ENCODE assay signal across 8 cellular contexts in genomic region chr3:16884084-16884747, GRCh38. TPM values are rescaled to one million over a fixed set of nuclear protein-coding genes. Genes with fewer than 3 reads are reported as not detected.
A peak's percentile ranks its signal among the peaks of the same experiment; 100 is the strongest.
DNase-seq lines count a peak whose midpoint lies in the region; ATAC-seq and TF ChIP-seq lines count a peak whose summit lies in the region.

No MANE protein-coding gene starts in this region.

- ATAC-seq in HG02588 (IDR thresholded peaks at IDR 0.05; ENCODE audit: unreplicated experiment), result peak; percentile 42
- peak; percentile 77 for ATAC-seq in omental fat pad (ENCODE audit: low FRiP score)

- H3K9me3 ChIP-seq in tibial nerve, result no peaks in the 10 kb centered on the region

- H3K27me3 ChIP-seq in tibial nerve, result no peaks in the 10 kb centered on the region

- no peak for TF ChIP-seq EP300 in tibial nerve (IDR thresholded peaks at IDR 0.05)

- H3K4me3 ChIP-seq in fibroblast of villous mesenchyme (ENCODE audit: low read depth, low read length) (peak overlapping the region; percentile 69), tibial nerve (peak overlapping the region; percentile 73 to 95 (median 90))

- DNase-seq in NCI-H526 treated with DMSO at 0.1 percent for 48 hours (lab: John Stamatoyannopoulos, UW) (peak; percentile 19), fibroblast of villous mesenchyme (ENCODE audit: low read depth) (no peak), omental fat pad (ENCODE audit: low spot score) (no peak), tibial nerve (ENCODE audit: low spot score in 2 of 2) (peak; percentile 25 to 54), NCI-H774 (lab: John Stamatoyannopoulos, UW) (no peak)
- peak; percentile 33 to 64 for DNase-seq in activated T-helper 1 cell treated with anti-CD3 and anti-CD28 coated beads, Interleukin-2, amount 50 U/mL, for 16 hours (ENCODE audit: low read depth in 1 of 2, low spot score in 1 of 2)

- 4% methylated on average over 29 to 34 of the region's 81 CpGs for WGBS in tibial nerve, 2 donors

- TF ChIP-seq POLR2A in tibial nerve (IDR thresholded peaks at IDR 0.05), result no peak

- peaks cover 2 to 48% (median 13%) of the 10 kb centered on the region in 4 donors for H3K4me1 ChIP-seq in tibial nerve

- TF ChIP-seq CTCF in GM12873 (IDR thresholded peaks at IDR 0.05; ENCODE audit: insufficient read depth, low read depth, low read length, missing control alignments) (peak; percentile 67), fibroblast of villous mesenchyme (IDR thresholded peaks at IDR 0.05; ENCODE audit: insufficient read depth, low read depth, low read length) (peak; percentile 41), omental fat pad (IDR thresholded peaks at IDR 0.05) (no peak), tibial nerve (IDR thresholded peaks at IDR 0.05) (peak; percentile 46 to 71 (median 59))

- H3K27ac ChIP-seq in tibial nerve, result peak overlapping the region; percentile 87 to 96 (median 96)

- H3K36me3 ChIP-seq in tibial nerve, result no peaks in the 10 kb centered on the region

RNA-seq across cellular contexts. Expression of gene PLCL2, which starts 0.5 kb away (rescaled TPM):
- total RNA-seq in fibroblast of villous mesenchyme (3.9 and 5.6 TPM in 2 replicates), omental fat pad (10 to 100 TPM; 10.8 to 28.5 (median 16.3) TPM), tibial nerve (10 to 100 TPM; 17.7 to 39.3 (median 29.0) TPM)

Comparison
In these comparisons a context has a peak if more than half of its experiments do, and no peak if none do; other contexts are left out.
1. CTCF ChIP-seq: peak in GM12873 (single experiment), fibroblast of villous mesenchyme (single experiment) and tibial nerve (5 of 5); none in omental fat pad (0 of 3).
2. DNase-seq: peak in NCI-H526 treated with DMSO at 0.1 percent for 48 hours (single experiment), activated T-helper 1 cell treated with anti-CD3 and anti-CD28 coated beads, Interleukin-2, amount 50 U/mL, for 16 hours (2 of 2) and tibial nerve (2 of 2); none in fibroblast of villous mesenchyme (single experiment), omental fat pad (single experiment) and NCI-H774 (single experiment).